Comparison of ENCODE assay signal across 28 cellular contexts in the genomic region with DNA sequence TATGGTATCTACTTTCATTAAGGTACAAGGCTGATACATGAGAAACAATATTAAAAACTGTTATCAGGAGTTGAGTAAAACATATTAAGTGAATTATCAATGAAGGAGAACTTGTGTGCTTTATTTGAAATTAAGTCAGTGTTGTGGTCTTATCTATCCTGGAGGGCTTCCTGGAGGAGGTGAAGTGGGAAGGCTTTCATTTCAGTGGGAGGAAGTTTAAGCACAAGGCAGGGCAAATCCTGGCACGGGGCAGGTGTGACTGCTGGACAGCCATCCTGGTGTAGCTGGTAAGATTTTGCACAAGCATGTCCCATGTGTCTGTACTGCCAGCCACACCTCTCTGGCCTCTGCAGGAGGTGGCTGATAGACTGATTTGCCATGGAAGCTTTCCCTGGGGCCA.
"Had no signal": no experiment of that assay in that cellular context is flagged by ENCODE, and none has a peak within 500 bp of the region (broad histone marks: within the 10 kb centered on the region; RNA-seq: fewer than 3 reads in every experiment).

No MANE protein-coding gene starts in this region.

- H3K27ac Mint-ChIP-seq: stimulated activated effector memory CD8-positive, alpha-beta T cell treated with anti-CD3 and anti-CD28 coated beads, Interleukin-12 subunit alpha, Interleukin-12 subunit beta, amount 100 ng/mL, for 72 hours; stimulated activated memory B cell treated with anti-CD40 and anti-IgM and Interleukin-4, amounts not matched to agents 10 μg/mL and 1 μg/mL and 100 μg/mL, for 72 hours; stimulated activated naive B cell treated with anti-CD40 and anti-IgM and Interleukin-4, amounts not matched to agents 10 μg/mL and 1 μg/mL and 100 μg/mL, for 72 hours; stimulated activated naive CD8-positive, alpha-beta T cell treated with anti-CD3 and anti-CD28 coated beads, Interleukin-15, amount 100 ng/mL, for 72 hours; stimulated activated naive CD8-positive, alpha-beta T cell treated with anti-CD3 and anti-CD28 coated beads, Interleukin-15, Interleukin-2, amounts not matched to agents 100 ng/mL and 50 ng/mL, for 24 hours; type B pancreatic cell had no signal

- H3K9me3 Mint-ChIP-seq: stimulated activated effector memory CD8-positive, alpha-beta T cell treated with anti-CD3 and anti-CD28 coated beads, Interleukin-12 subunit alpha, Interleukin-12 subunit beta, amount 100 ng/mL, for 72 hours; stimulated activated memory B cell treated with anti-CD40 and anti-IgM and Interleukin-4, amounts not matched to agents 10 μg/mL and 1 μg/mL and 100 μg/mL, for 72 hours; stimulated activated naive CD8-positive, alpha-beta T cell treated with anti-CD3 and anti-CD28 coated beads, Interleukin-15, amount 100 ng/mL, for 72 hours; stimulated activated naive CD8-positive, alpha-beta T cell treated with anti-CD3 and anti-CD28 coated beads, Interleukin-15, Interleukin-2, amounts not matched to agents 100 ng/mL and 50 ng/mL, for 24 hours; type B pancreatic cell had no signal

- H3K9me3 ChIP-seq: stomach, suprapubic skin, testis, thoracic aorta, thyroid gland, tibial artery, tibial nerve, transverse colon, upper lobe of left lung, upper lobe of right lung, uterus, vagina had no signal

- H3K27me3 ChIP-seq: testis, thyroid gland, tibial nerve, upper lobe of left lung, upper lobe of right lung, uterus, vagina had no signal

- ATAC-seq: stimulated activated effector memory CD8-positive, alpha-beta T cell treated with anti-CD3 and anti-CD28 coated beads, Interleukin-12 subunit alpha, Interleukin-12 subunit beta, amount 100 ng/mL, for 72 hours; stimulated activated memory B cell treated with anti-CD40 and anti-IgM and Interleukin-4, amounts not matched to agents 10 μg/mL and 1 μg/mL and 100 μg/mL, for 72 hours; stimulated activated naive B cell treated with anti-CD40 and anti-IgM and Interleukin-4, amounts not matched to agents 10 μg/mL and 1 μg/mL and 100 μg/mL, for 72 hours; stimulated activated naive CD8-positive, alpha-beta T cell treated with anti-CD3 and anti-CD28 coated beads, Interleukin-15, amount 100 ng/mL, for 72 hours; stimulated activated naive CD8-positive, alpha-beta T cell treated with anti-CD3 and anti-CD28 coated beads, Interleukin-15, Interleukin-2, amounts not matched to agents 100 U/mL and 50 U/mL, for 24 hours; upper lobe of right lung had no signal

- FAIRE-seq: urothelium cell line had no signal

- H3K4me1 ChIP-seq: stomach, suprapubic skin, testis, thyroid gland, tibial artery, tibial nerve, transverse colon, upper lobe of left lung, upper lobe of right lung, uterus, vagina had no signal

- H3K36me3 ChIP-seq: stomach, suprapubic skin, thoracic aorta, thyroid gland, tibial artery, tibial nerve, transverse colon, upper lobe of left lung, upper lobe of right lung, uterus, vagina had no signal

- H3K4me3 Mint-ChIP-seq: stimulated activated effector memory CD8-positive, alpha-beta T cell treated with anti-CD3 and anti-CD28 coated beads, Interleukin-12 subunit alpha, Interleukin-12 subunit beta, amount 100 ng/mL, for 72 hours; stimulated activated memory B cell treated with anti-CD40 and anti-IgM and Interleukin-4, amounts not matched to agents 10 μg/mL and 1 μg/mL and 100 μg/mL, for 72 hours; stimulated activated naive B cell treated with anti-CD40 and anti-IgM and Interleukin-4, amounts not matched to agents 10 μg/mL and 1 μg/mL and 100 μg/mL, for 72 hours; stimulated activated naive CD8-positive, alpha-beta T cell treated with anti-CD3 and anti-CD28 coated beads, Interleukin-15, amount 100 ng/mL, for 72 hours; stimulated activated naive CD8-positive, alpha-beta T cell treated with anti-CD3 and anti-CD28 coated beads, Interleukin-15, Interleukin-2, amounts not matched to agents 100 ng/mL and 50 ng/mL, for 24 hours; type B pancreatic cell had no signal

- H3K27ac ChIP-seq: stomach, suprapubic skin, testis, thoracic aorta, thyroid gland, tibial artery, tibial nerve, transverse colon, upper lobe of left lung, upper lobe of right lung, uterus, vagina had no signal

- H3K36me3 Mint-ChIP-seq: stimulated activated effector memory CD8-positive, alpha-beta T cell treated with anti-CD3 and anti-CD28 coated beads, Interleukin-12 subunit alpha, Interleukin-12 subunit beta, amount 100 ng/mL, for 72 hours; stimulated activated memory B cell treated with anti-CD40 and anti-IgM and Interleukin-4, amounts not matched to agents 10 μg/mL and 1 μg/mL and 100 μg/mL, for 72 hours; stimulated activated naive B cell treated with anti-CD40 and anti-IgM and Interleukin-4, amounts not matched to agents 10 μg/mL and 1 μg/mL and 100 μg/mL, for 72 hours; type B pancreatic cell had no signal

- DNase-seq: stimulated activated CD4-positive, alpha-beta T cell treated with anti-CD3 and anti-CD28 coated beads, Interleukin-2, amount 100 ng/mL, for 24 hours; stimulated activated CD4-positive, alpha-beta T cell treated with anti-CD3 and anti-CD28 coated beads, Interleukin-4, amount 100 ng/mL, for 24 hours; stimulated activated CD4-positive, alpha-beta T cell treated with anti-CD3 and anti-CD28 coated beads, Interleukin-4, amount 100 ng/mL, for 4 hours; stimulated activated CD8-positive, alpha-beta memory T cell treated with anti-CD3 and anti-CD28 coated beads, Interleukin-4, amount 100 ng/mL, for 48 hours; stimulated activated naive B cell treated with anti-CD40 and anti-IgM and Interleukin-4, amounts not matched to agents 10 μg/mL and 1 μg/mL and 100 μg/mL, for 72 hours; stimulated activated naive CD4-positive, alpha-beta T cell; stimulated activated naive CD4-positive, alpha-beta T cell treated with Interleukin-2 at 50 U/mL for 16 hours; stimulated activated naive CD8-positive, alpha-beta T cell treated with anti-CD3 and anti-CD28 coated beads, Interleukin-15, amount 100 ng/mL, for 72 hours; stimulated activated naive CD8-positive, alpha-beta T cell treated with anti-CD3 and anti-CD28 coated beads, Interleukin-15, Interleukin-2, amounts not matched to agents 100 U/mL and 50 U/mL, for 24 hours; stomach; substantia nigra; testis; thyroid gland; tibial artery; transverse colon; trophoblast cell; upper lobe of left lung; upper lobe of right lung; uterus had no signal

- H3K4me3 ChIP-seq: stomach, suprapubic skin, testis, thoracic aorta, thyroid gland, tibial artery, tibial nerve, transverse colon, upper lobe of left lung, upper lobe of right lung, uterus, vagina had no signal

- H3K4me1 Mint-ChIP-seq: stimulated activated effector memory CD8-positive, alpha-beta T cell treated with anti-CD3 and anti-CD28 coated beads, Interleukin-12 subunit alpha, Interleukin-12 subunit beta, amount 100 ng/mL, for 72 hours; stimulated activated memory B cell treated with anti-CD40 and anti-IgM and Interleukin-4, amounts not matched to agents 10 μg/mL and 1 μg/mL and 100 μg/mL, for 72 hours; stimulated activated naive B cell treated with anti-CD40 and anti-IgM and Interleukin-4, amounts not matched to agents 10 μg/mL and 1 μg/mL and 100 μg/mL, for 72 hours; stimulated activated naive CD8-positive, alpha-beta T cell treated with anti-CD3 and anti-CD28 coated beads, Interleukin-15, amount 100 ng/mL, for 72 hours had no signal
